In the genomic region with DNA sequence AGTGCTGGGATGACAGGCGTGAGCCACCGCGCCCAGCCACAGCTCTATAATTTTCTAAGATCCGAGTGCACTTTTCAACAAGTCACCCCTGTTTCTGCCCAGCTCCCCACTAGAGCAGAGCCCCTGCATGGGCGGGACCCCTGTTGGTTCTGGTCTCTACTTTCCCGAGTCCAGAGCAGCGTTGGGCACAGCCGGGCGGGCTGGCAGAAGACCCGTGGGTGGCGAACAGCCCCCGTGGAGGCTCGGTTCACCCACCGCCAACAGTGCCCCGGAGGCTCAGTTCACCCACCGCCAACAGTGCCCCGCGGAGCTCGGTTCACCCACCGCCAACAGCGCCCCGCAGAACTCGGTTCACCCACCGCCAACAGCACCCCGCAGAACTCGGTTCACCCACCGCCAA, we compare ENCODE assay signal across 26 cellular contexts. TPM values are rescaled to one million over a fixed set of nuclear protein-coding genes. Genes with fewer than 3 reads are reported as not detected.
A peak's percentile ranks its signal among the peaks of the same experiment; 100 is the strongest.
DNase-seq lines count a peak whose midpoint lies in the region; ATAC-seq and TF ChIP-seq lines count a peak whose summit lies in the region.
"Had no signal": no experiment of that assay in that cellular context is flagged by ENCODE, and none has a peak within 500 bp of the region (broad histone marks: within the 10 kb centered on the region; RNA-seq: fewer than 3 reads in every experiment).

No MANE protein-coding gene starts in this region.

- H2BK15ac ChIP-seq in IMR-90 (ENCODE audit: low read depth, low read length) = no peak overlapping the region; the same call in 2 of the 3 replicates

- H2AFZ ChIP-seq in IMR-90 (replicated peaks; ENCODE audit: low read length, poor library complexity) = no peak overlapping the region

- TF ChIP-seq POLR2A in IMR-90 (IDR thresholded peaks at IDR 0.05; ENCODE audit: low read depth, low read length) (no peak), vagina (IDR thresholded peaks at IDR 0.05) (no peak)

- H3K36me3 ChIP-seq in IMR-90 (ENCODE audit: control insufficient read depth, insufficient read depth, low read length) (no peaks in the 10 kb centered on the region), SJSA1 (peaks cover 15% of the 10 kb centered on the region), lower lobe of right lung (no peaks in the 10 kb centered on the region), thoracic aorta (peaks cover 3% of the 10 kb centered on the region), vagina (no peaks in the 10 kb centered on the region)
- H3K36me3 ChIP-seq: HAP-1, MG63 had no signal

- peak overlapping the region; percentile 23; the same call in 1 of the 2 replicates for H2AK5ac ChIP-seq in IMR-90 (ENCODE audit: low read depth, low read length)

- no peak for TF ChIP-seq RAD21 in IMR-90 (IDR thresholded peaks at IDR 0.05; ENCODE audit: low read length)

- H3K27me3 ChIP-seq in IMR-90 (ENCODE audit: control insufficient read depth, insufficient read depth, low read length) = no peaks in the 10 kb centered on the region
- H3K27me3 ChIP-seq in SJSA1 (replicated peaks) = no peaks in the 10 kb centered on the region
- peaks cover 10% of the 10 kb centered on the region for H3K27me3 ChIP-seq in lower lobe of right lung (ENCODE audit: low read depth)
- no peaks in the 10 kb centered on the region for H3K27me3 ChIP-seq in thoracic aorta (replicated peaks; ENCODE audit: insufficient read depth)
- no peaks in the 10 kb centered on the region for H3K27me3 ChIP-seq in vagina
- H3K27me3 ChIP-seq: MG63 had no signal

- H3K79me1 ChIP-seq in IMR-90 (ENCODE audit: low read depth in 1 of 2, low read length in 2 of 2) = no peaks in the 10 kb centered on the region

- dilution Hi-C loops in IMR-90 (cut with HindIII; ENCODE audit: low sequenced_read_pairs, unreplicated experiment) = no loop called here

- H3K4me3 ChIP-seq in IMR-90 (ENCODE audit: insufficient read depth, low read depth, low read length) (no peak overlapping the region), SJSA1 (no peak overlapping the region), lower lobe of right lung (no peak overlapping the region), thoracic aorta (no peak overlapping the region), vagina (no peak overlapping the region)
- H3K4me3 ChIP-seq: A549, GM12878, HAP-1, MG63, SK-N-MC had no signal

- H3K9ac ChIP-seq in IMR-90 (ENCODE audit: low read depth, low read length) = no peak overlapping the region

- POLR2A ChIA-PET in IMR-90 (lab: Charles Lee; ENCODE audit: unreplicated experiment) = no interaction called here

- H4K91ac ChIP-seq in IMR-90 (ENCODE audit: insufficient read depth, low read depth, low read length) = no peak overlapping the region; the same call in 1 of the 2 replicates

- intact Hi-C loops in IMR-90 (cut with micrococcal nuclease) = no loop called here
- intact Hi-C loops in lower lobe of right lung (cut with DNase I) = no loop called here
- intact Hi-C loops in vagina (cut with DNase I) = no loop called here

- peak overlapping the region; percentile 31; the same call in 1 of the 2 replicates for H2BK120ac ChIP-seq in IMR-90 (ENCODE audit: low read depth, low read length)

- H3K18ac ChIP-seq in IMR-90 (ENCODE audit: low read depth, low read length) = no peak overlapping the region

- no peak overlapping the region for H2BK20ac ChIP-seq in IMR-90 (ENCODE audit: low read depth, low read length)

- no peak overlapping the region for H4K5ac ChIP-seq in IMR-90 (ENCODE audit: low read depth, low read length)

- no peak overlapping the region for H3K56ac ChIP-seq in IMR-90 (ENCODE audit: extremely low read depth, insufficient read depth, low read length)

- H2AK9ac ChIP-seq in IMR-90 (replicated peaks; ENCODE audit: low read depth, low read length, poor library complexity) = no peak overlapping the region

- ATAC-seq in IMR-90 (ENCODE audit: low read depth) (no peak), lower lobe of right lung (no peak), thoracic aorta (ENCODE audit: insufficient number of reproducible peaks, low FRiP score, low read depth) (no peak)
- ATAC-seq: GM12878, PC-3 had no signal

- peaks cover 10% of the 10 kb centered on the region for H3K9me1 ChIP-seq in IMR-90 (ENCODE audit: insufficient read depth, low read length)

- TF ChIP-seq CTCF in IMR-90 (conservative IDR thresholded peaks at IDR 0.05; ENCODE audit: low read depth, low read length) (no peak), lower lobe of right lung (IDR thresholded peaks at IDR 0.05) (no peak), thoracic aorta (IDR thresholded peaks at IDR 0.05) (no peak), vagina (IDR thresholded peaks at IDR 0.05) (no peak)

- H4K8ac ChIP-seq in IMR-90 (ENCODE audit: low read depth in 2 of 2, low read length in 2 of 2) = no peak overlapping the region; a peak in 1 of 4 replicates

- no peak overlapping the region for H3K23ac ChIP-seq in IMR-90 (ENCODE audit: low read depth, low read length)

- no peak overlapping the region for H3K27ac ChIP-seq in IMR-90 (ENCODE audit: insufficient read depth, low read length)
- peak overlapping the region; percentile 100; the same call in 1 of the 2 replicates for H3K27ac ChIP-seq in SJSA1
- no peak overlapping the region for H3K27ac ChIP-seq in lower lobe of right lung
- H3K27ac ChIP-seq in thoracic aorta = peak overlapping the region; percentile 90 to 96
- H3K27ac ChIP-seq in vagina = no peak overlapping the region
- H3K27ac ChIP-seq: SK-N-MC had no signal

- H4K20me1 ChIP-seq in IMR-90 (ENCODE audit: insufficient read depth, low read length) = no peaks in the 10 kb centered on the region

- no peak overlapping the region for H2BK5ac ChIP-seq in IMR-90 (ENCODE audit: low read depth, low read length, poor library complexity, severe bottlenecking)

- no TSS peak for BruUV-seq in IMR-90 (replicated peaks; lab: Mats Ljungman, UMichigan)

- CTCF ChIA-PET in IMR-90 (lab: Yijun Ruan, JAX) = no interaction called here

- H3K4me1 ChIP-seq in IMR-90 (ENCODE audit: control insufficient read depth, insufficient read depth, low read length) (peaks cover 23% of the 10 kb centered on the region), SJSA1 (replicated peaks) (peaks cover 59% of the 10 kb centered on the region), lower lobe of right lung (no peaks in the 10 kb centered on the region), thoracic aorta (ENCODE audit: control insufficient read depth in 1 of 2, low read depth in 2 of 2) (peaks cover 27 to 56% of the 10 kb centered on the region in 2 donors), vagina (peaks cover 31% of the 10 kb centered on the region)
- H3K4me1 ChIP-seq: HAP-1 had no signal

- no peak overlapping the region; the same call in 1 of the 2 replicates for H3K4ac ChIP-seq in IMR-90 (ENCODE audit: low read depth, low read length)

- 97% methylated on average over 12 of the region's 27 CpGs; no CpG with 5 or more reads in 1 of the 2 experiments for WGBS in IMR-90 (ENCODE audit: extremely low coverage in 2 of 2, insufficient read length in 1 of 2), 2 experiments

- no peak overlapping the region for H3K14ac ChIP-seq in IMR-90 (replicated peaks; ENCODE audit: low read depth, low read length)

- DNase-seq in IMR-90 = no peak
- no peak for DNase-seq in SJSA1 (ENCODE audit: low read depth in 1 of 2, low spot score in 2 of 2)
- peak; percentile 24 for DNase-seq in lower lobe of right lung
- DNase-seq in thoracic aorta (ENCODE audit: low spot score) = no peak
- DNase-seq in CD1c-positive myeloid dendritic cell (ENCODE audit: extremely low spot score) = no peak
- DNase-seq in NOMO-1 treated with dmso at 0.1 percent for 144 hours (lab: John Stamatoyannopoulos, UW; ENCODE audit: unreplicated experiment) = no peak
- no peak for DNase-seq in vagina (ENCODE audit: extremely low spot score in 2 of 2)
- DNase-seq: AML-193; Caco-2; CD4-positive, alpha-beta memory T cell; EL; GDM1; GOT3; HFFc6; KBM-7; MG63; NCI-H2029; NCI-H446; NCI-H524 treated with DMSO at 0.1 percent for 48 hours; NCI-H774; PC-3; SHP77 treated with DMSO at 0.1 percent for 48 hours had no signal

- H3K9me3 ChIP-seq in IMR-90 (ENCODE audit: control insufficient read depth, insufficient read depth, low read length) (no peaks in the 10 kb centered on the region), SJSA1 (replicated peaks) (no peaks in the 10 kb centered on the region), lower lobe of right lung (no peaks in the 10 kb centered on the region), thoracic aorta (no peaks in the 10 kb centered on the region), vagina (no peaks in the 10 kb centered on the region)
- H3K9me3 ChIP-seq: A549, Caco-2, HAP-1, MG63 had no signal

- no peak overlapping the region for H3K4me2 ChIP-seq in IMR-90 (ENCODE audit: low read depth, low read length)

- in situ Hi-C loops in IMR-90 (cut with MboI; ENCODE audit: low sequenced_read_pairs) = no loop called here

TF ChIP-seq in IMR-90, 13 proteins besides CTCF, POLR2A, EP300 and RAD21 (continues in another document):
- TF ChIP-seq CHD1 (IDR thresholded peaks at IDR 0.05; ENCODE audit: low read depth, low read length) = no peak
- no peak for TF ChIP-seq MXI1 (IDR thresholded peaks at IDR 0.05; ENCODE audit: borderline replicate concordance, low read depth, low read length)
- TF ChIP-seq, protein P1, sequence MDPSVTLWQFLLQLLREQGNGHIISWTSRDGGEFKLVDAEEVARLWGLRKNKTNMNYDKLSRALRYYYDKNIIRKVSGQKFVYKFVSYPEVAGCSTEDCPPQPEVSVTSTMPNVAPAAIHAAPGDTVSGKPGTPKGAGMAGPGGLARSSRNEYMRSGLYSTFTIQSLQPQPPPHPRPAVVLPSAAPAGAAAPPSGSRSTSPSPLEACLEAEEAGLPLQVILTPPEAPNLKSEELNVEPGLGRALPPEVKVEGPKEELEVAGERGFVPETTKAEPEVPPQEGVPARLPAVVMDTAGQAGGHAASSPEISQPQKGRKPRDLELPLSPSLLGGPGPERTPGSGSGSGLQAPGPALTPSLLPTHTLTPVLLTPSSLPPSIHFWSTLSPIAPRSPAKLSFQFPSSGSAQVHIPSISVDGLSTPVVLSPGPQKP (IDR thresholded peaks at IDR 0.05; ENCODE audit: borderline replicate concordance, low read depth, low read length) = no peak
- no peak for TF ChIP-seq MAZ (IDR thresholded peaks at IDR 0.05; ENCODE audit: borderline replicate concordance, low read depth, low read length)
- TF ChIP-seq SMC3 (IDR thresholded peaks at IDR 0.05; ENCODE audit: low read depth, low read length) = no peak

RNA-seq across cellular contexts. Expression of a gene that starts 40.8 kb away (rescaled TPM):
- total RNA-seq in IMR-90 (2012; rRNA removed) (0.28 and 0.36 TPM in 2 replicates), lower lobe of right lung (2.7 TPM), thoracic aorta (10 to 100 TPM; 11.8 to 12.6 TPM), vagina (1.7 TPM)
- 0.67 and 0.69 TPM in 2 replicates for polyA plus RNA-seq in IMR-90 (2012; rRNA removed)
- polyA plus RNA-seq in IMR-90 (2012; cell fraction: cytosol; rRNA removed) = 0.65 and 0.70 TPM in 2 replicates
- polyA plus RNA-seq in IMR-90 (2012; cell fraction: nucleus; rRNA removed; ENCODE audit: low replicate concordance) = 3.2 and 4.4 TPM in 2 replicates
- total RNA-seq in SJSA1 (2014; rRNA removed; shearing (Covaris generic)) = 6.3 and 10.5 TPM in 2 replicates

RNA-seq across cellular contexts. Expression of a gene that starts 48.5 kb away (rescaled TPM):
- total RNA-seq in IMR-90 (2012; rRNA removed) (0.83 and 0.90 TPM in 2 replicates), lower lobe of right lung (4.2 TPM), thoracic aorta (1 to 10 TPM; 1.9 to 5.6 TPM), vagina (15.0 TPM)
- polyA plus RNA-seq in IMR-90 (2012; rRNA removed) = 1.4 and 1.7 TPM in 2 replicates
- 1.8 TPM in 2 replicates for polyA plus RNA-seq in IMR-90 (2012; cell fraction: cytosol; rRNA removed)
- polyA plus RNA-seq in IMR-90 (2012; cell fraction: nucleus; rRNA removed; ENCODE audit: low replicate concordance) = 3.1 and 3.7 TPM in 2 replicates
- 0.34 and 0.97 TPM in 2 replicates for total RNA-seq in SJSA1 (2014; rRNA removed; shearing (Covaris generic))

Comparison
In these comparisons a context has a peak if more than half of its experiments do, and no peak if none do; other contexts are left out.
1. H3K27ac ChIP-seq: peak in SJSA1 (single experiment) and thoracic aorta (2 of 2); none in IMR-90 (single experiment), lower lobe of right lung (single experiment) and vagina (single experiment).